1 cellular context compared by ENCODE assay signal in genomic region chr19:16588089-16588823, GRCh38.
TF ChIP-seq lines count a peak whose summit lies in the region.

No MANE protein-coding gene starts in this region.

TF ChIP-seq in GM12878, 131 proteins besides CTCF, POLR2A, EP300 and RAD21 (continues in another document):
- TF ChIP-seq MEF2B (IDR thresholded peaks at IDR 0.05; ENCODE audit: partially characterized antibody, poor library complexity, severe bottlenecking) (peak; percentile 86), EZH2 (IDR thresholded peaks at IDR 0.05; ENCODE audit: borderline replicate concordance, control insufficient read depth, low read depth, low read length) (no peak), RELA (IDR thresholded peaks at IDR 0.05; ENCODE audit: borderline replicate concordance, partially characterized antibody) (no peak), BMI1 (IDR thresholded peaks at IDR 0.05; ENCODE audit: borderline replicate concordance) (no peak), GABPA (IDR thresholded peaks at IDR 0.05; ENCODE audit: low read depth) (no peak), MTA3 (IDR thresholded peaks at IDR 0.05; ENCODE audit: borderline replicate concordance, low read length) (no peak), JUND (IDR thresholded peaks at IDR 0.05; ENCODE audit: low read depth, low read length) (no peak), SP1 (IDR thresholded peaks at IDR 0.05; ENCODE audit: low read depth, low read length) (peak; percentile 18), ZNF622 (IDR thresholded peaks at IDR 0.05) (no peak), IRF5 (IDR thresholded peaks at IDR 0.05; ENCODE audit: borderline replicate concordance) (no peak; the same call in 1 of the 2 replicates), MYC (IDR thresholded peaks at IDR 0.05; ENCODE audit: insufficient read depth, insufficient read length, insufficient replicate concordance, low read length, severe bottlenecking) (peak; percentile 82), ZNF274 (IDR thresholded peaks at IDR 0.05; ENCODE audit: insufficient read depth, insufficient read length) (no peak), ATF7 (IDR thresholded peaks at IDR 0.05; ENCODE audit: low read depth) (peak; percentile 67; the same call in 1 of the 2 replicates), IRF4 (IDR thresholded peaks at IDR 0.05; ENCODE audit: low read depth, low read length) (peak; percentile 63; the same call in 1 of the 2 replicates), FOXM1 (IDR thresholded peaks at IDR 0.05; ENCODE audit: low read depth, low read length) (no peak), RB1 (IDR thresholded peaks at IDR 0.05; ENCODE audit: borderline replicate concordance) (no peak), BCLAF1 (IDR thresholded peaks at IDR 0.05) (no peak), CHD4 (IDR thresholded peaks at IDR 0.05) (no peak), RELB (IDR thresholded peaks at IDR 0.05; ENCODE audit: low read depth) (0 out of 2 replicates have a peak, but pooled peaks have one; percentile 66), FOS (IDR thresholded peaks at IDR 0.05; ENCODE audit: borderline replicate concordance, extremely low read depth, insufficient read length) (no peak), PRDM15 (CRISPR knock-in tag; IDR thresholded peaks at IDR 0.05) (no peak), CREB1 (IDR thresholded peaks at IDR 0.05; ENCODE audit: low read depth) (no peak), NFIC (IDR thresholded peaks at IDR 0.05; ENCODE audit: low read depth, low read length) (no peak), TCF12 (IDR thresholded peaks at IDR 0.05; ENCODE audit: low read depth, low read length) (peak; percentile 90), SUZ12 (IDR thresholded peaks at IDR 0.05; ENCODE audit: unreplicated experiment) (no peak), USF2 (IDR thresholded peaks at IDR 0.05; ENCODE audit: borderline replicate concordance, low read depth, low read length) (no peak), HCFC1 (IDR thresholded peaks at IDR 0.05; ENCODE audit: low read length) (no peak), RAD51 (IDR thresholded peaks at IDR 0.05) (peak; percentile 66), NRF1 (conservative IDR thresholded peaks at IDR 0.05; ENCODE audit: low read depth, low read length) (no peak; the same call in 1 of the 2 replicates), E2F8 (IDR thresholded peaks at IDR 0.05; ENCODE audit: low read depth, partially characterized antibody) (no peak), YY1 (IDR thresholded peaks at IDR 0.05; ENCODE audit: low read depth, low read length) (peak; percentile 87), ZBTB33 (IDR thresholded peaks at IDR 0.05) (no peak), CBFB (IDR thresholded peaks at IDR 0.05; ENCODE audit: low read depth) (peak; percentile 86), BRCA1 (IDR thresholded peaks at IDR 0.05; ENCODE audit: low read depth, low read length) (no peak), GATAD2B (conservative IDR thresholded peaks at IDR 0.05; ENCODE audit: low read depth) (peak; percentile 98), HDAC2 (IDR thresholded peaks at IDR 0.05) (no peak), WRNIP1 (IDR thresholded peaks at IDR 0.05; ENCODE audit: borderline replicate concordance, low read depth, low read length) (no peak), CEBPB (IDR thresholded peaks at IDR 0.05; ENCODE audit: borderline replicate concordance in 1 of 2, low read depth in 2 of 2, low read length in 2 of 2) (no peak; a peak in 1 of 4 replicates), TARDBP (IDR thresholded peaks at IDR 0.05; ENCODE audit: borderline replicate concordance) (peak; percentile 28; the same call in 1 of the 2 replicates), SMAD1 (IDR thresholded peaks at IDR 0.05; ENCODE audit: low read depth, partially characterized antibody) (peak; percentile 81), ZNF384 (IDR thresholded peaks at IDR 0.05; ENCODE audit: borderline replicate concordance, low read depth, low read length) (no peak), KDM1A (IDR thresholded peaks at IDR 0.05; ENCODE audit: borderline replicate concordance) (no peak), POU2F2 (IDR thresholded peaks at IDR 0.05; ENCODE audit: borderline replicate concordance, low read depth, low read length) (peak; percentile 64; the same call in 2 of the 3 replicates), CHD1 (IDR thresholded peaks at IDR 0.05; ENCODE audit: low read depth, low read length) (peak; percentile 68; the same call in 1 of the 2 replicates), ZNF687 (IDR thresholded peaks at IDR 0.05) (peak; percentile 80), MXI1 (IDR thresholded peaks at IDR 0.05; ENCODE audit: low read depth, low read length) (peak; percentile 98)
